In genomic region chr17:44219636-44220210, GRCh38 we compare ENCODE assay signal across 8 cellular contexts. TPM values are rescaled to one million over a fixed set of nuclear protein-coding genes. Genes with fewer than 3 reads are reported as not detected.
DNase-seq lines count a peak whose midpoint lies in the region; ATAC-seq and TF ChIP-seq lines count a peak whose summit lies in the region.

UBTF (minus strand) TSS chr17:44219675; CDS start chr17:44218229, 1,446 bp downstream.

- H3K36me3 ChIP-seq in BJ (ENCODE audit: control insufficient read depth, insufficient read depth, low read length) (peaks cover 20% of the 10 kb centered on the region), heart left ventricle (peaks cover 5 to 26% (median 23%) of the 10 kb centered on the region in 9 donors), parathyroid adenoma (ENCODE audit: control insufficient read depth, insufficient read depth, low read length) (no peaks in the 10 kb centered on the region), vagina (peaks cover 0 to 17% of the 10 kb centered on the region in 2 donors)

- POLR2A ChIA-PET in BJ (lab: Charles Lee), result interaction anchor here (0.6 kb wide), 1 partner anchor 97 kb away, joined by 10 read pairs; no protein-coding TSS in a partner anchor

- no peak for TF ChIP-seq POLR2A in heart left ventricle (IDR thresholded peaks at IDR 0.05)
- no peak for TF ChIP-seq POLR2A in vagina (IDR thresholded peaks at IDR 0.05)

- peak; percentile 6 for ATAC-seq in GM19463 (IDR thresholded peaks at IDR 0.05; ENCODE audit: unreplicated experiment)
- ATAC-seq in heart left ventricle, result peak in 3 of 4 donors; percentile 3 to 25 (median 15)

- peak within 1 kb of the TSS; percentile 73 for H2AFZ ChIP-seq in parathyroid adenoma

- 0 to 1% methylated on average over 27 to 51 of the region's 68 CpGs; no CpG with 5 or more reads in 1 of the 3 donors for WGBS in adipose tissue, 3 donors
- 0 to 1% (median 0%) methylated on average over 2 to 67 of the region's 68 CpGs; no CpG with 5 or more reads in 1 of the 4 donors for WGBS in heart left ventricle, 4 donors

- H3K27me3 ChIP-seq in BJ (ENCODE audit: control insufficient read depth, insufficient read depth, low read length) (no peaks in the 10 kb centered on the region), heart left ventricle (no peaks in the 10 kb centered on the region), parathyroid adenoma (ENCODE audit: control insufficient read depth, insufficient read depth, low read length) (no peaks in the 10 kb centered on the region), vagina (no peaks in the 10 kb centered on the region)

- DNase-seq in BJ (ENCODE audit: low read depth) (no peak), KG1 (lab: John Stamatoyannopoulos, UW) (peak; percentile 54), SK-MEL-5 (ENCODE audit: low read depth, low spot score) (peak; percentile 47), heart left ventricle (peak; percentile 70 to 87 (median 84)), vagina (ENCODE audit: extremely low spot score in 2 of 2) (no peak)

- H3K27ac ChIP-seq in adipose tissue (ENCODE audit: low read depth, low read length) (peak within 1 kb of the TSS; percentile 79), heart left ventricle (peak within 1 kb of the TSS; percentile 97 to 100 (median 100)), parathyroid adenoma (peak within 1 kb of the TSS; percentile 94), vagina (peak within 1 kb of the TSS; percentile 100)

- H3K9ac ChIP-seq in parathyroid adenoma, result peak within 1 kb of the TSS; percentile 88

- intact Hi-C loops in heart left ventricle (cut with DNase I), result loop anchor here in 7 of 10 donors (1.0 to 10.0 kb wide), 7 partner anchors 19 to 285 kb away; partner anchors contain the start of genes SLC25A39 (in 2 of the 7), GPATCH8 (in 1 of the 7) and RUNDC3A (in 1 of the 7)
- intact Hi-C loops in vagina (cut with DNase I), result no loop called here

- TF ChIP-seq CTCF in BJ (IDR thresholded peaks at IDR 0.05; ENCODE audit: insufficient read depth, low read depth, low read length) (no peak), heart left ventricle (IDR thresholded peaks at IDR 0.05) (peak in 1 of 12 donors; percentile 4), parathyroid adenoma (IDR thresholded peaks at IDR 0.05) (no peak), vagina (IDR thresholded peaks at IDR 0.05) (no peak)

- H3K4me2 ChIP-seq in parathyroid adenoma (ENCODE audit: low read length), result peak within 1 kb of the TSS; percentile 78

- H3K9me3 ChIP-seq in heart left ventricle (no peaks in the 10 kb centered on the region), parathyroid adenoma (ENCODE audit: control insufficient read depth, low read length) (no peaks in the 10 kb centered on the region), vagina (no peaks in the 10 kb centered on the region)

- H3K4me1 ChIP-seq in heart left ventricle (peaks cover 4 to 53% (median 42%) of the 10 kb centered on the region in 12 donors), parathyroid adenoma (peaks cover 25% of the 10 kb centered on the region), vagina (peaks cover 45% of the 10 kb centered on the region)

- in situ Hi-C loops in SK-MEL-5 (cut with HindIII; ENCODE audit: low pct_unique_long_range_greater_than_20kb, low sequenced_read_pairs), result no loop called here

- peaks cover 26% of the 10 kb centered on the region for H3K79me2 ChIP-seq in parathyroid adenoma

- CTCF ChIA-PET in BJ (lab: Yijun Ruan, JAX), result interaction anchor here (1.1 to 3.7 kb wide), 4 partner anchors 9 to 126 kb away, joined by 3 to 27 read pairs (median 4); partner anchors contain the start of genes GRN and TMUB2

- peak within 1 kb of the TSS; percentile 92 for H3K4me3 ChIP-seq in BJ (ENCODE audit: low read depth, low read length)
- H3K4me3 ChIP-seq in heart left ventricle, result peak within 1 kb of the TSS; percentile 76 to 100 (median 96)
- H3K4me3 ChIP-seq in parathyroid adenoma (ENCODE audit: low read depth, low read length), result peak within 1 kb of the TSS; percentile 96
- H3K4me3 ChIP-seq in vagina, result peak within 1 kb of the TSS; percentile 76 to 92

RNA-seq across cellular contexts. Expression of gene UBTF, which starts in this region (rescaled TPM):
- polyA plus RNA-seq in BJ (2011; rRNA removed), result 19.8 and 21.1 TPM in 2 replicates
- 18.7 TPM in 2 replicates for polyA minus RNA-seq in BJ (2011; rRNA and poly(A)+ RNA removed)
- total RNA-seq in SK-MEL-5 (2014; rRNA removed; shearing (Covaris generic)), result 52.9 and 59.1 TPM in 2 replicates
- polyA plus RNA-seq in SK-MEL-5 (2015; cell fraction: cytosol; rRNA removed), result 63.3 and 77.7 TPM in 2 replicates
- polyA plus RNA-seq in SK-MEL-5 (2015; cell fraction: nucleus; rRNA removed), result 86.8 and 88.6 TPM in 2 replicates
- polyA plus RNA-seq in adipose tissue, result 10 to 100 TPM; 28.2 to 40.9 (median 35.3) TPM
- 10 to 100 TPM; 33.1 to 61.2 (median 44.2) TPM for total RNA-seq in heart left ventricle
- 10 to 100 TPM; 34.1 to 41.6 TPM for polyA plus RNA-seq in heart left ventricle
- 53.5 TPM for total RNA-seq in vagina

Comparison
In these comparisons a context has a peak if more than half of its experiments do, and no peak if none do; other contexts are left out.
1. DNase-seq: peak in KG1 (single experiment), SK-MEL-5 (single experiment) and heart left ventricle (5 of 5); none in BJ (single experiment) and vagina (0 of 2).
2. Peak in every context shown above with its lines, with median percentiles within 50 percentile points of each other: H3K4me3 ChIP-seq and H3K27ac ChIP-seq.